In the genomic region with DNA sequence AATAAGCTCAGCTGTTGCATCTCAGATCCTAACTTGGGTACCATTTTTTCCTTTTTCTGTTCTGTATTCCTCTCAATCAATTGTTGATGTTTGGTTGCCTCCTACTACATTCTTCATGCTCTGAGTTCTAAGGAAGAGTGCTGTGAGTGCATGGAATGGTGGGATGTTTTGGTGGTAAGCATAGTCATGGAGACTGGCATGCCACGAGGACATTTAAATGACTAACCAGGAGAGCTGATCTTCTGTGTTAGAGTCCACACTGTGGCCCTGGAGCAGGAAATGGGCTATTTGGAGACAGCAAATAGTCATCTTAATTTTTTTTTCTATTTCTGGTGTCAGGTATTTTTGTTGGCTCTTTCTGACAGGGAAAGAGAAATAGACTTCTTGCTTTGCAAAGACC, we compare ENCODE assay signal across 2 cellular contexts.
TF ChIP-seq lines count a peak whose summit lies in the region.

No MANE protein-coding gene starts in this region.

TF ChIP-seq in IMR-90, 13 proteins besides CTCF, POLR2A, EP300 and RAD21 (continued from another document):
- TF ChIP-seq, protein P1, sequence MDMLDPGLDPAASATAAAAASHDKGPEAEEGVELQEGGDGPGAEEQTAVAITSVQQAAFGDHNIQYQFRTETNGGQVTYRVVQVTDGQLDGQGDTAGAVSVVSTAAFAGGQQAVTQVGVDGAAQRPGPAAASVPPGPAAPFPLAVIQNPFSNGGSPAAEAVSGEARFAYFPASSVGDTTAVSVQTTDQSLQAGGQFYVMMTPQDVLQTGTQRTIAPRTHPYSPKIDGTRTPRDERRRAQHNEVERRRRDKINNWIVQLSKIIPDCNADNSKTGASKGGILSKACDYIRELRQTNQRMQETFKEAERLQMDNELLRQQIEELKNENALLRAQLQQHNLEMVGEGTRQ (IDR thresholded peaks at IDR 0.05; ENCODE audit: low read depth, low read length), result no peak
- TF ChIP-seq CHD1 (IDR thresholded peaks at IDR 0.05; ENCODE audit: low read depth, low read length) (no peak), MXI1 (IDR thresholded peaks at IDR 0.05; ENCODE audit: borderline replicate concordance, low read depth, low read length) (no peak), RCOR1 (IDR thresholded peaks at IDR 0.05; ENCODE audit: insufficient replicate concordance, low read length) (no peak), MAZ (IDR thresholded peaks at IDR 0.05; ENCODE audit: borderline replicate concordance, low read depth, low read length) (no peak)
- TF ChIP-seq, protein P2, sequence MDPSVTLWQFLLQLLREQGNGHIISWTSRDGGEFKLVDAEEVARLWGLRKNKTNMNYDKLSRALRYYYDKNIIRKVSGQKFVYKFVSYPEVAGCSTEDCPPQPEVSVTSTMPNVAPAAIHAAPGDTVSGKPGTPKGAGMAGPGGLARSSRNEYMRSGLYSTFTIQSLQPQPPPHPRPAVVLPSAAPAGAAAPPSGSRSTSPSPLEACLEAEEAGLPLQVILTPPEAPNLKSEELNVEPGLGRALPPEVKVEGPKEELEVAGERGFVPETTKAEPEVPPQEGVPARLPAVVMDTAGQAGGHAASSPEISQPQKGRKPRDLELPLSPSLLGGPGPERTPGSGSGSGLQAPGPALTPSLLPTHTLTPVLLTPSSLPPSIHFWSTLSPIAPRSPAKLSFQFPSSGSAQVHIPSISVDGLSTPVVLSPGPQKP (IDR thresholded peaks at IDR 0.05; ENCODE audit: borderline replicate concordance, low read depth, low read length), result no peak

TF ChIP-seq in WTC11, 78 proteins besides CTCF, POLR2A, EP300 and RAD21 (continued from another document):
- TF ChIP-seq ATF6 (CRISPR knock-in tag; IDR thresholded peaks at IDR 0.05) (no peak), IRF2 (CRISPR knock-in tag; IDR thresholded peaks at IDR 0.05; ENCODE audit: borderline replicate concordance, low read depth) (no peak), ESRRA (CRISPR knock-in tag; IDR thresholded peaks at IDR 0.05; ENCODE audit: borderline replicate concordance) (no peak), ZNF219 (CRISPR knock-in tag; IDR thresholded peaks at IDR 0.05; ENCODE audit: borderline replicate concordance) (no peak), TEAD4 (CRISPR knock-in tag; IDR thresholded peaks at IDR 0.05) (no peak), OVOL2 (CRISPR knock-in tag; IDR thresholded peaks at IDR 0.05; ENCODE audit: borderline replicate concordance) (no peak), ELF4 (CRISPR knock-in tag; IDR thresholded peaks at IDR 0.05; ENCODE audit: low read depth) (no peak), ZBTB21 (CRISPR knock-in tag; IDR thresholded peaks at IDR 0.05; ENCODE audit: borderline replicate concordance) (no peak), ZNF138 (CRISPR knock-in tag; conservative IDR thresholded peaks at IDR 0.05) (no peak)
- TF ChIP-seq, protein P3, sequence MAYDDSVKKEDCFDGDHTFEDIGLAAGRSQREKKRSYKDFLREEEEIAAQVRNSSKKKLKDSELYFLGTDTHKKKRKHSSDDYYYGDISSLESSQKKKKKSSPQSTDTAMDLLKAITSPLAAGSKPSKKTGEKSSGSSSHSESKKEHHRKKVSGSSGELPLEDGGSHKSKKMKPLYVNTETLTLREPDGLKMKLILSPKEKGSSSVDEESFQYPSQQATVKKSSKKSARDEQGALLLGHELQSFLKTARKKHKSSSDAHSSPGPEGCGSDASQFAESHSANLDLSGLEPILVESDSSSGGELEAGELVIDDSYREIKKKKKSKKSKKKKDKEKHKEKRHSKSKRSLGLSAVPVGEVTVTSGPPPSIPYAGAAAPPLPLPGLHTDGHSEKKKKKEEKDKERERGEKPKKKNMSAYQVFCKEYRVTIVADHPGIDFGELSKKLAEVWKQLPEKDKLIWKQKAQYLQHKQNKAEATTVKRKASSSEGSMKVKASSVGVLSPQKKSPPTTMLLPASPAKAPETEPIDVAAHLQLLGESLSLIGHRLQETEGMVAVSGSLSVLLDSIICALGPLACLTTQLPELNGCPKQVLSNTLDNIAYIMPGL (CRISPR knock-in tag; IDR thresholded peaks at IDR 0.05), result no peak
- TF ChIP-seq, protein P1 (CRISPR knock-in tag; IDR thresholded peaks at IDR 0.05), result no peak
- TF ChIP-seq, protein P4, sequence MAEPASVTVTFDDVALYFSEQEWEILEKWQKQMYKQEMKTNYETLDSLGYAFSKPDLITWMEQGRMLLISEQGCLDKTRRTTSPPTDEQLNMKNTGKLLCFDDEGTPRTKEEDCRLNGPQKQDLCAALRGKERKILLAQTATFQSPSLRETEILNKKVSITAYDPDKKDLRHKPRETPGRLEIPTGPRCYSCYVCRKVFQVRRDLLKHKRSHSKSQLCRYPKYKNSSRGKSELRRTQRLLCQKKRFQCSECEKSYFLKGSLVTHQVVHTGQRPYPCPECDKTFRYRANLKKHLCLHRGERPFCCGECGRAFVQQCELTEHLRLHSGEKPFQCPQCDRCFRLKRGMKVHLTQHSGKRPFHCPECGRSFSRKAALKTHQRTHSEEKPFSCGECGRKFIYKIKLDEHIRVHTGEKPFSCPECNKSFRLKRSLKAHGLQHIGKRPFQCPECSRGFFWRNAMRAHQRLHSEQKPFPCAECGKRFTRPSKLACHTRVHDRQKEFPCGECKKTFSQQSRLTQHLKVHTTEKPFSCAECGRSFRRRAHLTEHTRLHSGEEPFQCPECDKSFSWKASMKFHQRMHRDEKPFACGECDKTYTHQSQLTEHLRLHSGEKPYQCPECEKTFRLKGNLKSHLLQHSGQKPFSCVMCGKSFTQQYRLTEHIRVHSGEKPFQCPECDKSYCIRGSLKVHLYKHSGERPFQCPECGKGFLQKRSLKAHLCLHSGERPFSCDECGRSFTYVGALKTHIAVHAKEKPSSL (CRISPR knock-in tag; conservative IDR thresholded peaks at IDR 0.05), result no peak
